Comparison of ENCODE assay signal across 8 cellular contexts in genomic region chr6:97053643-97054411, GRCh38.
DNase-seq lines count a peak whose midpoint lies in the region; ATAC-seq and TF ChIP-seq lines count a peak whose summit lies in the region.

No MANE protein-coding gene starts in this region.

- H3K4me2 ChIP-seq in mesendoderm (ENCODE audit: low read length) = no peak overlapping the region

- H3K79me2 ChIP-seq in mesendoderm (ENCODE audit: control insufficient read depth, insufficient read depth, low read length) = no peaks in the 10 kb centered on the region

- H3K36me3 ChIP-seq in breast epithelium (no peaks in the 10 kb centered on the region), tibial nerve (no peaks in the 10 kb centered on the region), mesendoderm (ENCODE audit: control insufficient read depth, insufficient read depth, low read length) (no peaks in the 10 kb centered on the region)

- no peak overlapping the region for H2AK5ac ChIP-seq in mesendoderm (ENCODE audit: low read length)

- no peaks in the 10 kb centered on the region for H3K36me3 Mint-ChIP-seq in MCF 10A (ENCODE audit: insufficient read depth, unreplicated experiment)

- no peak overlapping the region for H3K56ac ChIP-seq in mesendoderm (ENCODE audit: low read length)

- CTCF ChIA-PET in MCF 10A (lab: Yijun Ruan, JAX) = interaction anchor here (0.9 to 1.0 kb wide), 2 partner anchors 133 to 427 kb away, joined by 3 to 6 read pairs; no protein-coding TSS in a partner anchor

- H3K79me1 ChIP-seq in mesendoderm (ENCODE audit: low read length) = no peaks in the 10 kb centered on the region

- H2BK15ac ChIP-seq in mesendoderm (replicated peaks; ENCODE audit: low read depth) = no peak overlapping the region

- H3K4me1 ChIP-seq in breast epithelium (no peaks in the 10 kb centered on the region), tibial nerve (peaks cover 0 to 26% (median 2%) of the 10 kb centered on the region in 4 donors), mesendoderm (ENCODE audit: control insufficient read depth, low read depth, low read length) (no peaks in the 10 kb centered on the region)

- no peak overlapping the region for H3K4ac ChIP-seq in mesendoderm (ENCODE audit: low read depth, low read length)

- no peak overlapping the region for H3K4me3 Mint-ChIP-seq in MCF 10A (ENCODE audit: unreplicated experiment)

- no peak for TF ChIP-seq POLR2A in breast epithelium (IDR thresholded peaks at IDR 0.05)
- TF ChIP-seq POLR2A in tibial nerve (IDR thresholded peaks at IDR 0.05) = no peak

- BruUV-seq in MCF 10A (replicated peaks; lab: Mats Ljungman, UMichigan) = no TSS peak

- no peaks in the 10 kb centered on the region for H3K9me3 ChIP-seq in breast epithelium
- H3K9me3 ChIP-seq in tibial nerve = no peaks in the 10 kb centered on the region

- no peak for TF ChIP-seq EP300 in tibial nerve (IDR thresholded peaks at IDR 0.05)

- intact Hi-C loops in MCF 10A (cut with micrococcal nuclease) = loop anchor here (1.0 kb wide), 2 partner anchors 155 to 428 kb away; no protein-coding TSS in a partner anchor
- intact Hi-C loops in breast epithelium (cut with DNase I; ENCODE audit: low total_unique reads) = no loop called here

- H3K27me3 Mint-ChIP-seq in MCF 10A (ENCODE audit: insufficient read depth, unreplicated experiment) = peaks cover 85% of the 10 kb centered on the region

- no peak overlapping the region for H3K9ac ChIP-seq in mesendoderm (ENCODE audit: low read length)

- no peak for ATAC-seq in HG03571 (IDR thresholded peaks at IDR 0.05; ENCODE audit: unreplicated experiment)

- no peak overlapping the region for H3K23ac ChIP-seq in mesendoderm (ENCODE audit: low read length)

- H3K4me3 ChIP-seq in breast epithelium = no peak overlapping the region
- no peak overlapping the region for H3K4me3 ChIP-seq in foreskin fibroblast (ENCODE audit: low read depth in 1 of 2, low read length in 2 of 2)
- no peak overlapping the region for H3K4me3 ChIP-seq in tibial nerve
- no peak overlapping the region for H3K4me3 ChIP-seq in mesendoderm (ENCODE audit: low read length)

- TF ChIP-seq CTCF in MCF 10A (IDR thresholded peaks at IDR 0.05; ENCODE audit: unreplicated experiment) (peak; percentile 40), breast epithelium (IDR thresholded peaks at IDR 0.05) (peak in 1 of 3 donors; percentile 40), foreskin fibroblast (IDR thresholded peaks at IDR 0.05; ENCODE audit: low read depth, low read length) (peak; percentile 23), tibial nerve (IDR thresholded peaks at IDR 0.05) (peak; percentile 26 to 59 (median 53))

- H4K8ac ChIP-seq in mesendoderm (ENCODE audit: low read depth, low read length) = no peak overlapping the region

- DNase-seq in MCF 10A (ENCODE audit: unreplicated experiment) (no peak), breast epithelium (ENCODE audit: low spot score in 2 of 2) (no peak), RPMI7951 (ENCODE audit: low read depth) (peak; percentile 10), foreskin fibroblast (peak in 1 of 2 donors; percentile 19), tibial nerve (ENCODE audit: low spot score in 2 of 2) (no peak), mesendoderm (no peak)
- DNase-seq in stimulated activated CD4-positive, alpha-beta T cell treated with anti-CD3 and anti-CD28 coated beads, Interleukin-2, amount 100 ng/mL, for 24 hours = no peak

- H3K27me3 ChIP-seq in breast epithelium (no peaks in the 10 kb centered on the region), tibial nerve (no peaks in the 10 kb centered on the region), mesendoderm (ENCODE audit: insufficient read depth, low read length, poor library complexity) (no peaks in the 10 kb centered on the region)

- H3K9me3 Mint-ChIP-seq in MCF 10A (ENCODE audit: unreplicated experiment) = no peaks in the 10 kb centered on the region

- H2BK5ac ChIP-seq in mesendoderm (ENCODE audit: low read length) = no peak overlapping the region

- H2BK120ac ChIP-seq in mesendoderm (ENCODE audit: low read depth, low read length) = no peak overlapping the region

- H3K4me1 Mint-ChIP-seq in MCF 10A (ENCODE audit: insufficient read depth, unreplicated experiment) = no peaks in the 10 kb centered on the region

- POLR2A ChIA-PET in MCF 10A (lab: Yijun Ruan, JAX) = no interaction called here

- H3K27ac ChIP-seq in breast epithelium = no peak overlapping the region
- no peak overlapping the region for H3K27ac ChIP-seq in tibial nerve
- H3K27ac ChIP-seq in mesendoderm (ENCODE audit: low read depth, low read length) = no peak overlapping the region

- H3K27ac Mint-ChIP-seq in MCF 10A (ENCODE audit: low read depth, unreplicated experiment) = no peak overlapping the region

- no peak overlapping the region for H4K5ac ChIP-seq in mesendoderm (ENCODE audit: low read length)

- H3K18ac ChIP-seq in mesendoderm (ENCODE audit: low read length) = no peak overlapping the region
